In genomic region chr12:2409656-2410265, GRCh38 we compare ENCODE assay signal across 16 cellular contexts.
DNase-seq lines count a peak whose midpoint lies in the region; ATAC-seq lines count a peak whose summit lies in the region.
"Had no signal": no experiment of that assay in that cellular context is flagged by ENCODE, and none has a peak within 500 bp of the region (broad histone marks: within the 10 kb centered on the region; RNA-seq: fewer than 3 reads in every experiment).

No MANE protein-coding gene starts in this region.

- DNase-seq in G401 (ENCODE audit: low spot score): peak; percentile 29
- peak; percentile 46 for DNase-seq in cerebellum (ENCODE audit: low spot score)
- DNase-seq in occipital lobe (lab: John Stamatoyannopoulos, UW): peak; percentile 16
- DNase-seq in sciatic nerve (ENCODE audit: low spot score): peak; percentile 33
- DNase-seq in NCI-H2196 treated with DMSO at 0.1 percent for 48 hours (lab: John Stamatoyannopoulos, UW; ENCODE audit: unreplicated experiment): no peak
- no peak for DNase-seq in ureter (ENCODE audit: low spot score)
- DNase-seq in MV-4-11 (lab: John Stamatoyannopoulos, UW): no peak
- DNase-seq: 8988T; AML-193; Caco-2; CD8-positive, alpha-beta memory T cell; DND-41; GF-D8; GM23248; H9 had no signal

- no peak for ATAC-seq in sciatic nerve
- no peak for ATAC-seq in HG03565 (IDR thresholded peaks at IDR 0.05; ENCODE audit: unreplicated experiment)

- in situ Hi-C loops in G401 (cut with HindIII; ENCODE audit: low sequenced_read_pairs): no loop called here

- intact Hi-C loops in sciatic nerve (cut with DNase I): no loop called here

Comparison
In these comparisons a context has a peak if more than half of its experiments do, and no peak if none do; other contexts are left out.
1. DNase-seq: peak in G401 (single experiment), cerebellum (single experiment), occipital lobe (single experiment) and sciatic nerve (single experiment); none in NCI-H2196 treated with DMSO at 0.1 percent for 48 hours (single experiment), ureter (single experiment) and MV-4-11 (single experiment).